20 cellular contexts compared by ENCODE assay signal in the genomic region with DNA sequence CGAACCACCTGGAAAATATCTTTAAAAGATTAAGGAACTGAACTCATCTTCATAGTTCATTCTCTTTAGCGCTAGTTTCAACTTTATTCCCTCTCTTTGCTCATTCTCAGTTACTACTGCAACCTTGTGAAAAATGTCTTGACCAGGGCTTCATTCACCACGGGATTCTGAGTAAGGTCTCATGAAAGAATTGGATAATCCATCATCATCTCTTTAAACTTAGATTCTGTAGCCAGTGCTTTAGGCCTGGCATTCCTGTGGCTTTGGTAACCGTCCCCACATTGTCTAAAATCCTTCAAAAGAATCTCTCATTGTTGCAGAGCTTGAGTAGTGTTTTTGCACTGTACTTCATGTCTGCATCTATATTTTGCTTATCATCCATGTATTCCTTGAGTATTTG.
A peak's percentile ranks its signal among the peaks of the same experiment; 100 is the strongest.
DNase-seq lines count a peak whose midpoint lies in the region; ATAC-seq and TF ChIP-seq lines count a peak whose summit lies in the region.
"Had no signal": no experiment of that assay in that cellular context is flagged by ENCODE, and none has a peak within 500 bp of the region (broad histone marks: within the 10 kb centered on the region; RNA-seq: fewer than 3 reads in every experiment).

No MANE protein-coding gene starts in this region.

- ATAC-seq in HG03175 (IDR thresholded peaks at IDR 0.05; ENCODE audit: unreplicated experiment), result no peak

- no peak overlapping the region for H3K4me2 ChIP-seq in neural progenitor cell

- no peak overlapping the region for H3K4me3 ChIP-seq in neural progenitor cell
- H3K4me3 ChIP-seq in vagina, result no peak overlapping the region
- H3K4me3 ChIP-seq: right atrium auricular region had no signal

- H2AFZ ChIP-seq in neural progenitor cell (replicated peaks), result no peak overlapping the region

- H3K4me1 Mint-ChIP-seq in endothelial cell (ENCODE audit: unreplicated experiment) (peaks cover 30% of the 10 kb centered on the region), neural progenitor cell (peaks cover 15% of the 10 kb centered on the region)
- H3K4me1 Mint-ChIP-seq: activated naive CD8-positive, alpha-beta T cell treated with anti-CD3 and anti-CD28 coated beads, Interleukin-2, amount 10 ng/mL, durations not matched to agents 7 days and 5 days had no signal

- H3K36me3 ChIP-seq in neural progenitor cell (no peaks in the 10 kb centered on the region), vagina (no peaks in the 10 kb centered on the region)
- H3K36me3 ChIP-seq: right atrium auricular region had no signal

- H3K27me3 ChIP-seq in neural progenitor cell (no peaks in the 10 kb centered on the region), vagina (no peaks in the 10 kb centered on the region)
- H3K27me3 ChIP-seq: right atrium auricular region had no signal

- H3K9ac ChIP-seq in neural progenitor cell, result no peak overlapping the region

- TF ChIP-seq CTCF in endothelial cell (IDR thresholded peaks at IDR 0.05; ENCODE audit: unreplicated experiment) (no peak), neural progenitor cell (IDR thresholded peaks at IDR 0.05) (no peak), vagina (IDR thresholded peaks at IDR 0.05) (no peak)

- no peaks in the 10 kb centered on the region for H3K9me3 ChIP-seq in neural progenitor cell (ENCODE audit: low read depth)
- H3K9me3 ChIP-seq in vagina, result no peaks in the 10 kb centered on the region
- H3K9me3 ChIP-seq: right atrium auricular region had no signal

- H3K36me3 Mint-ChIP-seq in endothelial cell (ENCODE audit: low read depth, unreplicated experiment) (no peaks in the 10 kb centered on the region), neural progenitor cell (no peaks in the 10 kb centered on the region)
- H3K36me3 Mint-ChIP-seq: activated naive CD8-positive, alpha-beta T cell treated with anti-CD3 and anti-CD28 coated beads, Interleukin-2, amount 10 ng/mL, durations not matched to agents 7 days and 5 days; IgD-negative memory B cell had no signal

- H3K4me3 Mint-ChIP-seq in endothelial cell (ENCODE audit: unreplicated experiment) (no peak overlapping the region), neural progenitor cell (no peak overlapping the region)
- H3K4me3 Mint-ChIP-seq: activated naive CD8-positive, alpha-beta T cell treated with anti-CD3 and anti-CD28 coated beads, Interleukin-2, amount 10 ng/mL, durations not matched to agents 7 days and 5 days; IgD-negative memory B cell; neural crest cell had no signal

- H3F3A ChIP-seq in neural progenitor cell (ENCODE audit: low read depth), result no peaks in the 10 kb centered on the region

- no peaks in the 10 kb centered on the region for H3K79me2 ChIP-seq in neural progenitor cell (ENCODE audit: low read depth)

- no peaks in the 10 kb centered on the region for H4K20me1 ChIP-seq in neural progenitor cell (ENCODE audit: low read depth)

- H3K27ac ChIP-seq in neural progenitor cell, result no peak overlapping the region
- H3K27ac ChIP-seq in vagina, result no peak overlapping the region
- H3K27ac ChIP-seq: right atrium auricular region had no signal

- peak overlapping the region; percentile 61 for H3K27ac Mint-ChIP-seq in endothelial cell (ENCODE audit: unreplicated experiment)
- no peak overlapping the region for H3K27ac Mint-ChIP-seq in neural progenitor cell
- H3K27ac Mint-ChIP-seq: activated naive CD8-positive, alpha-beta T cell treated with anti-CD3 and anti-CD28 coated beads, Interleukin-2, amount 10 ng/mL, durations not matched to agents 7 days and 5 days; IgD-negative memory B cell had no signal

- H3K9me3 Mint-ChIP-seq in endothelial cell (ENCODE audit: unreplicated experiment) (no peaks in the 10 kb centered on the region), neural progenitor cell (no peaks in the 10 kb centered on the region)

- H3K4me1 ChIP-seq in neural progenitor cell (peaks cover 20% of the 10 kb centered on the region), vagina (no peaks in the 10 kb centered on the region)
- H3K4me1 ChIP-seq: right atrium auricular region had no signal

- DNase-seq in EH (ENCODE audit: low read depth), result peak; percentile 90
- peak; percentile 86 for DNase-seq in RPMI7951 (ENCODE audit: low read depth)
- DNase-seq in endothelial cell (ENCODE audit: low spot score), result no peak
- peak; percentile 26 for DNase-seq in neural progenitor cell (ENCODE audit: low spot score)
- no peak for DNase-seq in vagina (ENCODE audit: extremely low spot score in 2 of 2)
- DNase-seq in retina, result no peak
- DNase-seq in GDM1 (lab: John Stamatoyannopoulos, UW), result no peak
- DNase-seq: activated CD4-positive, alpha-beta T cell treated with anti-CD3 and anti-CD28 coated beads, Interleukin-2, amount 50 U/mL, for 1 hour; activated naive CD8-positive, alpha-beta T cell treated with anti-CD3 and anti-CD28 coated beads, Interleukin-2, amount 10 ng/mL, durations not matched to agents 7 days and 5 days; activated T-cell treated with anti-CD3 and anti-CD28 coated beads, Interleukin-2, amount 50 U/mL, for 1 hour; AML-193; Calu3; cerebellar nuclear complex; glutamatergic neuron; MV-4-11; NCI-H524 treated with DMSO at 0.1 percent for 48 hours had no signal

- no peak for TF ChIP-seq POLR2A in vagina (IDR thresholded peaks at IDR 0.05)

- H3K27me3 Mint-ChIP-seq in endothelial cell (ENCODE audit: unreplicated experiment) (no peaks in the 10 kb centered on the region), neural progenitor cell (ENCODE audit: insufficient read depth, low read depth) (no peaks in the 10 kb centered on the region)
- H3K27me3 Mint-ChIP-seq: activated naive CD8-positive, alpha-beta T cell treated with anti-CD3 and anti-CD28 coated beads, Interleukin-2, amount 10 ng/mL, durations not matched to agents 7 days and 5 days had no signal

- intact Hi-C loops in vagina (cut with DNase I), result no loop called here

Comparison
In these comparisons a context has a peak if more than half of its experiments do, and no peak if none do; other contexts are left out.
1. DNase-seq: peak in EH (single experiment), RPMI7951 (single experiment) and neural progenitor cell (single experiment); none in endothelial cell (single experiment), vagina (0 of 2), retina (single experiment) and GDM1 (single experiment).